Comparison of ENCODE assay signal across 9 cellular contexts in the genomic region with DNA sequence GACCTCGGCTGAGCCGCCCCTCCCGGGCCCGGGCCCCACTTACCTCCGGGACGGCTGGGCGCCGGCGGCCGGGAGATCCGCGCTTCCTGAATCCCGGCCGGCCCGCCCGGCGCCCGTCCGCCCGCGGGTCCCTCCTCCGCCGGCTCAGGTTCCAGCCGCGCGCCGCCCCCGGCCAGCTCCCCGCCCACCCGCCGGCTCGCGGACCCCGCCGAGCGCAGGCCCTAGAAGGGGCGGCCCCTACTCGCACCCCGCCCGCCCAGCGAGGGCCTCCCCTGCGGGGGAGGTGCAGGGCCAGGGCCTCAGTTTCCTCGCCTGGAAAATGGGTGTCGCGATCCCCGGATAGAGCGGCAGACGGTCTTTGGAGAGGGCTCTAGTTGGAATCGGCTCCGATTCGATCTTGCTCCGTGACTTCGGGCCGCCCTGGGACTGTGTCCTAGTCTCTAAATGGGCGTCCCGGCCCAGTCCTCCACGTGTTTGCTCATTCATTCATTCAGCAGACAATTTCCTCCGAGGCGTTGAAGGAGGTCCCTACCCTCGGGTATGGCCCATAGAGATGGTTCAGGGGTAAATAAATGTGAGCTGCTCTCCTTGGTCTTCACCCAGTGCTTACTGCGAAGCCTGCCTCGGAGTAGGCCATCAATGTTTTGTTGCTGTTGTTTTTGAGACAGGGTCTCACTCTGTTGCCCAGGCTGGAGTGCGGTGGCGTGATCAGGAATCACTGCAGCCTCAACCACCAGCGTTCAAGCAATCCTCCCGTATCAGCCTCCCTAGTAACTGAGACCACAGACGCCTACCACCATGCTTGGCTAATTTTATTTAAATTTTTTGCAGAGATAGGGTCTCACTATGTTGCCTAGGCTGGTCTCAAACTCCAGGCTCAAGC. TPM values are rescaled to one million over a fixed set of nuclear protein-coding genes. Genes with fewer than 3 reads are reported as not detected.
DNase-seq lines count a peak whose midpoint lies in the region; ATAC-seq, FAIRE-seq and TF ChIP-seq lines count a peak whose summit lies in the region.
"Had no signal": no experiment of that assay in that cellular context is flagged by ENCODE, and none has a peak within 500 bp of the region (broad histone marks: within the 10 kb centered on the region; RNA-seq: fewer than 3 reads in every experiment).

A gene (minus strand): TSS at position 92 of the 883 bp plus-strand sequence. CDS start 18,602 bp downstream, outside the sequence.

- H4K20me1 ChIP-seq in keratinocyte (ENCODE audit: control insufficient read depth, extremely low read depth, insufficient read depth, low read length), result no peaks in the 10 kb centered on the region

- no peak within 1 kb of the TSS for H3K27ac Mint-ChIP-seq in stimulated activated naive CD8-positive, alpha-beta T cell treated with anti-CD3 and anti-CD28 coated beads, Interleukin-15, amount 100 ng/mL, for 72 hours
- H3K27ac Mint-ChIP-seq in CD8-positive, alpha-beta memory T cell, result peak within 1 kb of the TSS in 1 of 8 donors; percentile 14
- H3K27ac Mint-ChIP-seq: activated CD4-positive, alpha-beta T cell treated with anti-CD3 and anti-CD28 coated beads, Interleukin-2, amount 10 ng/mL, durations not matched to agents 7 days and 5 days had no signal

- CTCF ChIA-PET in CD8-positive, alpha-beta memory T cell (lab: Charles Lee), result interaction anchor here (1.2 kb wide), 1 partner anchor 28 kb away, joined by 3 read pairs; no protein-coding TSS in a partner anchor

- ATAC-seq in stimulated activated naive CD8-positive, alpha-beta T cell treated with anti-CD3 and anti-CD28 coated beads, Interleukin-15, amount 100 ng/mL, for 72 hours, result no peak

- 18 to 72% (median 19%) methylated on average over 11 to 67 of the region's 67 CpGs for WGBS in stomach, 5 donors

- intact Hi-C loops in stomach (cut with DNase I; ENCODE audit: low total_unique reads), result no loop called here

- DNase-seq in choroid plexus epithelial cell (ENCODE audit: low read depth) (peak; percentile 42), keratinocyte (ENCODE audit: low read depth, low spot score) (no peak), stomach (peak; percentile 30), NOMO-1 (lab: John Stamatoyannopoulos, UW; ENCODE audit: unreplicated experiment in 2 of 2) (no peak)
- DNase-seq in stimulated activated naive CD8-positive, alpha-beta T cell treated with anti-CD3 and anti-CD28 coated beads, Interleukin-15, amount 100 ng/mL, for 72 hours, result no peak
- DNase-seq in CD8-positive, alpha-beta memory T cell, result no peak
- DNase-seq in stimulated activated CD8-positive, alpha-beta memory T cell treated with anti-CD3 and anti-CD28 coated beads, Interleukin-4, amount 100 ng/mL, for 48 hours, result no peak
- DNase-seq: activated CD4-positive, alpha-beta T cell treated with anti-CD3 and anti-CD28 coated beads, Interleukin-2, amount 10 ng/mL, durations not matched to agents 7 days and 5 days had no signal

- no peaks in the 10 kb centered on the region for H3K36me3 ChIP-seq in HUES48 (ENCODE audit: control insufficient read depth, insufficient read depth, low read length)
- no peaks in the 10 kb centered on the region for H3K36me3 ChIP-seq in keratinocyte (ENCODE audit: control insufficient read depth in 2 of 2, extremely low read depth in 1 of 2, insufficient read depth in 2 of 2, low read length in 2 of 2)
- H3K36me3 ChIP-seq in stomach, result no peaks in the 10 kb centered on the region
- H3K36me3 ChIP-seq in CD8-positive, alpha-beta memory T cell (ENCODE audit: insufficient read depth, low read length), result no peaks in the 10 kb centered on the region

- no peaks in the 10 kb centered on the region for H3K27me3 ChIP-seq in HUES48 (ENCODE audit: control insufficient read depth, insufficient read depth, low read length)
- H3K27me3 ChIP-seq in keratinocyte (ENCODE audit: control insufficient read depth, extremely low read depth, insufficient read depth, low read length), result peaks cover 12% of the 10 kb centered on the region
- H3K27me3 ChIP-seq in stomach, result peaks cover 0 to 48% (median 13%) of the 10 kb centered on the region in 3 donors
- H3K27me3 ChIP-seq in CD8-positive, alpha-beta memory T cell (ENCODE audit: insufficient read depth, low read length, poor library complexity, severe bottlenecking), result peaks cover 5% of the 10 kb centered on the region

- TF ChIP-seq POLR2A in stomach (IDR thresholded peaks at IDR 0.05), result no peak

- FAIRE-seq in keratinocyte (lab: Jason Lieb, UNC), result no peak

- no peaks in the 10 kb centered on the region for H3K9me3 ChIP-seq in HUES48 (ENCODE audit: control insufficient read depth, insufficient read depth, low read length)
- H3K9me3 ChIP-seq in keratinocyte (ENCODE audit: control insufficient read depth, low read depth, low read length), result no peaks in the 10 kb centered on the region
- no peaks in the 10 kb centered on the region for H3K9me3 ChIP-seq in stomach
- no peaks in the 10 kb centered on the region for H3K9me3 ChIP-seq in CD8-positive, alpha-beta memory T cell (ENCODE audit: low read length)

- H3K4me1 ChIP-seq in HUES48 (ENCODE audit: control insufficient read depth, insufficient read depth, low read length) (peaks cover 5% of the 10 kb centered on the region; the same call in 1 of the 2 replicates), keratinocyte (ENCODE audit: control insufficient read depth, extremely low read depth, insufficient read depth, low read length) (peaks cover 10% of the 10 kb centered on the region), stomach (peaks cover 6 to 19% (median 13%) of the 10 kb centered on the region in 4 donors)
- H3K4me1 ChIP-seq in CD8-positive, alpha-beta memory T cell (ENCODE audit: insufficient read depth, low read length), result no peaks in the 10 kb centered on the region

- H3K4me3 ChIP-seq in HUES48 (ENCODE audit: low read depth, low read length) (peak within 1 kb of the TSS; percentile 73), choroid plexus epithelial cell (ENCODE audit: low read depth, low read length) (peak within 1 kb of the TSS; percentile 69), keratinocyte (ENCODE audit: control insufficient read depth in 2 of 3, extremely low read depth in 1 of 3, insufficient read depth in 2 of 3, low read depth in 1 of 3, low read length in 3 of 3) (peak within 1 kb of the TSS; percentile 27 to 57 (median 31)), stomach (peak within 1 kb of the TSS; percentile 45 to 51 (median 48))
- no peak within 1 kb of the TSS for H3K4me3 ChIP-seq in CD8-positive, alpha-beta memory T cell (ENCODE audit: low read length)

- no peaks in the 10 kb centered on the region for H3K4me1 Mint-ChIP-seq in stimulated activated naive CD8-positive, alpha-beta T cell treated with anti-CD3 and anti-CD28 coated beads, Interleukin-15, amount 100 ng/mL, for 72 hours
- H3K4me1 Mint-ChIP-seq in CD8-positive, alpha-beta memory T cell, result peaks cover 0 to 4% (median 2%) of the 10 kb centered on the region in 3 donors

- no peaks in the 10 kb centered on the region for H3K36me3 Mint-ChIP-seq in CD8-positive, alpha-beta memory T cell

- H3K79me2 ChIP-seq in keratinocyte (ENCODE audit: control insufficient read depth, insufficient read depth, low read length), result no peaks in the 10 kb centered on the region

- H3K27ac ChIP-seq in HUES48 (ENCODE audit: low read depth, low read length), result no peak within 1 kb of the TSS
- H3K27ac ChIP-seq in keratinocyte (ENCODE audit: control insufficient read depth, insufficient read depth, low read length), result no peak within 1 kb of the TSS
- H3K27ac ChIP-seq in stomach, result no peak within 1 kb of the TSS
- H3K27ac ChIP-seq in CD8-positive, alpha-beta memory T cell (ENCODE audit: low read depth, low read length), result no peak within 1 kb of the TSS

- H3K9ac ChIP-seq in HUES48 (ENCODE audit: low read depth, low read length) (peak within 1 kb of the TSS; percentile 54; the same call in 1 of the 2 replicates), keratinocyte (ENCODE audit: control insufficient read depth, extremely low read depth, insufficient read depth, low read length) (peak within 1 kb of the TSS; percentile 56)

- H3K27me3 Mint-ChIP-seq in stimulated activated naive CD8-positive, alpha-beta T cell treated with anti-CD3 and anti-CD28 coated beads, Interleukin-15, amount 100 ng/mL, for 72 hours, result peaks cover 55% of the 10 kb centered on the region
- H3K27me3 Mint-ChIP-seq in CD8-positive, alpha-beta memory T cell, result peaks cover 26 to 34% of the 10 kb centered on the region in 2 donors

- no peak for TF ChIP-seq EP300 in stomach (IDR thresholded peaks at IDR 0.05)

- peak within 1 kb of the TSS in 1 of 2 donors; percentile 61 for H3K4me3 Mint-ChIP-seq in stimulated activated naive CD8-positive, alpha-beta T cell treated with anti-CD3 and anti-CD28 coated beads, Interleukin-15, amount 100 ng/mL, for 72 hours
- H3K4me3 Mint-ChIP-seq in CD8-positive, alpha-beta memory T cell, result peak within 1 kb of the TSS in 3 of 7 donors; percentile 44 to 66 (median 48)
- H3K4me3 Mint-ChIP-seq: activated CD4-positive, alpha-beta T cell treated with anti-CD3 and anti-CD28 coated beads, Interleukin-2, amount 10 ng/mL, durations not matched to agents 7 days and 5 days had no signal

- H3K9me1 ChIP-seq in keratinocyte (ENCODE audit: control insufficient read depth, extremely low read depth, insufficient read depth, low read length), result no peaks in the 10 kb centered on the region

- TF ChIP-seq CTCF in choroid plexus epithelial cell (conservative IDR thresholded peaks at IDR 0.05; ENCODE audit: low read depth, low read length), result no peak
- no peak for TF ChIP-seq CTCF in keratinocyte (optimal IDR thresholded peaks at IDR 0.05 in 1 of 3, IDR thresholded peaks at IDR 0.05 in 1 of 3, conservative IDR thresholded peaks at IDR 0.05 in 1 of 3; ENCODE audit: extremely low read depth in 1 of 3, insufficient read depth in 2 of 3, low read length in 3 of 3)
- no peak for TF ChIP-seq CTCF in stomach (IDR thresholded peaks at IDR 0.05)

- H2AFZ ChIP-seq in keratinocyte (ENCODE audit: control insufficient read depth, low read length), result no peak within 1 kb of the TSS

- dilution Hi-C loops in keratinocyte (cut with MboI; ENCODE audit: extremely low pct_ligation_motif_present, low sequenced_read_pairs), result no loop called here

- POLR2A ChIA-PET in CD8-positive, alpha-beta memory T cell (lab: Charles Lee), result no interaction called here

- no peaks in the 10 kb centered on the region for H3K9me3 Mint-ChIP-seq in stimulated activated naive CD8-positive, alpha-beta T cell treated with anti-CD3 and anti-CD28 coated beads, Interleukin-15, amount 100 ng/mL, for 72 hours
- H3K9me3 Mint-ChIP-seq in CD8-positive, alpha-beta memory T cell, result no peaks in the 10 kb centered on the region
- H3K9me3 Mint-ChIP-seq: activated CD4-positive, alpha-beta T cell treated with anti-CD3 and anti-CD28 coated beads, Interleukin-2, amount 10 ng/mL, durations not matched to agents 7 days and 5 days had no signal

- H3K4me2 ChIP-seq in keratinocyte (ENCODE audit: control insufficient read depth, extremely low read depth, insufficient read depth, low read depth, low read length), result peak within 1 kb of the TSS; percentile 58

RNA-seq across cellular contexts. Expression of the gene that starts here (rescaled TPM):
- polyA plus RNA-seq in keratinocyte, result 0.46 to 0.76 TPM (median 0.70 TPM) in 3 replicates
- polyA plus RNA-seq in keratinocyte (2011; ENCODE audit: low read depth), result 0.29 TPM
- polyA plus RNA-seq in keratinocyte (2011; cell fraction: cytosol; rRNA removed), result 0.17 and 0.44 TPM in 2 replicates
- 0.59 TPM in 2 replicates for polyA plus RNA-seq in keratinocyte (2011; cell fraction: nucleus; rRNA removed)
- 0.65 and 0.68 TPM in 2 replicates for polyA plus RNA-seq in keratinocyte (2012; ENCODE audit: low replicate concordance)
- polyA minus RNA-seq in keratinocyte, result 0.64 to 4.9 TPM (median 0.76 TPM) in 3 replicates
- 0.77 TPM for polyA minus RNA-seq in keratinocyte (2011; cell fraction: cytosol; rRNA and poly(A)+ RNA removed)
- polyA minus RNA-seq in keratinocyte (2011; cell fraction: nucleus; rRNA and poly(A)+ RNA removed), result 0.23 and 0.32 TPM in 2 replicates
- 1 to 10 TPM in 2 of 5 donors, not detected in 3; 1.0 to 1.8 TPM for total RNA-seq in stomach
- 1 to 10 TPM in 1 of 3 donors, under 1 TPM in 1, not detected in 1; 0.75 to 3.8 TPM for polyA plus RNA-seq in stomach
- not detected for total RNA-seq in CD8-positive, alpha-beta memory T cell
- polyA plus RNA-seq in CD8-positive, alpha-beta memory T cell, result not detected

Comparison
In these comparisons a context has a peak if more than half of its experiments do, and no peak if none do; other contexts are left out.
1. DNase-seq: peak in choroid plexus epithelial cell (single experiment) and stomach (single experiment); none in keratinocyte (single experiment), stimulated activated naive CD8-positive, alpha-beta T cell treated with anti-CD3 and anti-CD28 coated beads, Interleukin-15, amount 100 ng/mL, for 72 hours (0 of 2), NOMO-1 (0 of 2), CD8-positive, alpha-beta memory T cell (0 of 5) and stimulated activated CD8-positive, alpha-beta memory T cell treated with anti-CD3 and anti-CD28 coated beads, Interleukin-4, amount 100 ng/mL, for 48 hours (single experiment).